In genomic region chr5:10400834-10401233, GRCh38 we compare ENCODE assay signal across 13 cellular contexts. TPM values are rescaled to one million over a fixed set of nuclear protein-coding genes. Genes with fewer than 3 reads are reported as not detected.
DNase-seq lines count a peak whose midpoint lies in the region; ATAC-seq and TF ChIP-seq lines count a peak whose summit lies in the region.
"Had no signal": no experiment of that assay in that cellular context is flagged by ENCODE, and none has a peak within 500 bp of the region (broad histone marks: within the 10 kb centered on the region; RNA-seq: fewer than 3 reads in every experiment).

No MANE protein-coding gene starts in this region.

- no peak for TF ChIP-seq EP300 in suprapubic skin (IDR thresholded peaks at IDR 0.05)

- H3K36me3 ChIP-seq in uterus (no peaks in the 10 kb centered on the region), suprapubic skin (peaks cover 67% of the 10 kb centered on the region)

- TF ChIP-seq POLR2A in uterus (IDR thresholded peaks at IDR 0.05) (no peak), suprapubic skin (IDR thresholded peaks at IDR 0.05) (no peak)

- H3K9me3 ChIP-seq in right cardiac atrium (ENCODE audit: control insufficient read depth, low read length) (peaks cover 2% of the 10 kb centered on the region), uterus (no peaks in the 10 kb centered on the region), suprapubic skin (no peaks in the 10 kb centered on the region)

- H3K27me3 ChIP-seq in right cardiac atrium (ENCODE audit: control insufficient read depth, insufficient read depth) (no peaks in the 10 kb centered on the region), uterus (no peaks in the 10 kb centered on the region), suprapubic skin (no peaks in the 10 kb centered on the region)

- H3K4me3 ChIP-seq in cardiac fibroblast (replicated peaks in 1 of 2; ENCODE audit: low read depth in 2 of 2, low read length in 2 of 2) (no peak overlapping the region), right cardiac atrium (ENCODE audit: low read length) (no peak overlapping the region), uterus (no peak overlapping the region), suprapubic skin (no peak overlapping the region)

- peak; percentile 58 for ATAC-seq in HG03095 (IDR thresholded peaks at IDR 0.05; ENCODE audit: unreplicated experiment)
- peak; percentile 55 to 64 for ATAC-seq in right cardiac atrium
- ATAC-seq in HG02938 (IDR thresholded peaks at IDR 0.05; ENCODE audit: unreplicated experiment): no peak

- 55% methylated on average over 4 of the region's 4 CpGs for WGBS in right cardiac atrium
- WGBS in suprapubic skin: 66% methylated on average over 4 of the region's 4 CpGs

- intact Hi-C loops in right cardiac atrium (cut with DNase I) (no loop called here), uterus (cut with DNase I; ENCODE audit: low total_unique reads) (no loop called here)

- H3K27ac ChIP-seq in right cardiac atrium (ENCODE audit: low read length) (no peak overlapping the region), uterus (peak overlapping the region; percentile 31 to 77), suprapubic skin (no peak overlapping the region)
- H3K27ac ChIP-seq: parathyroid adenoma had no signal

- DNase-seq in cardiac fibroblast (ENCODE audit: low read depth in 2 of 2): peak; percentile 79 to 88
- DNase-seq in right cardiac atrium: no peak
- DNase-seq in uterus: peak; percentile 27 to 28
- no peak for DNase-seq in activated CD4-positive, alpha-beta T cell treated with anti-CD3 and anti-CD28 coated beads for 1 hour
- DNase-seq in suprapubic skin (ENCODE audit: low spot score in 2 of 2): no peak
- DNase-seq: H9; NCI-H146; stimulated activated CD4-positive, alpha-beta T cell treated with anti-CD3 and anti-CD28 coated beads, Interleukin-4, amount 100 ng/mL, for 4 hours; stimulated activated naive CD8-positive, alpha-beta T cell treated with anti-CD3 and anti-CD28 coated beads, Interleukin-15, amount 100 ng/mL, for 72 hours had no signal

- H3K4me1 ChIP-seq in right cardiac atrium (ENCODE audit: control insufficient read depth, insufficient read depth, low read length) (no peaks in the 10 kb centered on the region), uterus (no peaks in the 10 kb centered on the region), suprapubic skin (no peaks in the 10 kb centered on the region)
- H3K4me1 ChIP-seq: parathyroid adenoma had no signal

- TF ChIP-seq CTCF in cardiac fibroblast (IDR thresholded peaks at IDR 0.05; ENCODE audit: low read depth, low read length) (no peak), uterus (IDR thresholded peaks at IDR 0.05) (no peak), suprapubic skin (IDR thresholded peaks at IDR 0.05) (no peak)

RNA-seq across cellular contexts. Expression of gene ROPN1L, which starts 40.8 kb away (rescaled TPM):
- total RNA-seq in right cardiac atrium: 1 to 10 TPM in 2 of 4 donors, under 1 TPM in 2; 0.78 to 1.5 (median 1.1) TPM
- polyA plus RNA-seq in right cardiac atrium: 0.93 TPM
- total RNA-seq in uterus: 1 to 10 TPM in 1 of 4 donors, not detected in 3; 6.3 TPM
- under 1 TPM in 1 of 4 donors, not detected in 3; 0.81 TPM for total RNA-seq in suprapubic skin
- total RNA-seq: HT1080 had no signal

RNA-seq across cellular contexts. Expression of gene MARCHF6, which starts 47.3 kb away (rescaled TPM):
- total RNA-seq in right cardiac atrium (100 to 1,000 TPM; 168 to 186 (median 183) TPM), uterus (100 to 1,000 TPM in 3 of 4 donors, 10 to 100 TPM in 1; 62.1 to 234 (median 178) TPM), suprapubic skin (100 to 1,000 TPM in 3 of 4 donors, 10 to 100 TPM in 1; 89.7 to 273 (median 143) TPM)
- 75.7 TPM for polyA plus RNA-seq in right cardiac atrium

Comparison
In these comparisons a context has a peak if more than half of its experiments do, and no peak if none do; other contexts are left out.
1. DNase-seq: peak in cardiac fibroblast (2 of 2) and uterus (2 of 2); none in right cardiac atrium (0 of 3), activated CD4-positive, alpha-beta T cell treated with anti-CD3 and anti-CD28 coated beads for 1 hour (single experiment) and suprapubic skin (0 of 2).
2. H3K27ac ChIP-seq: peak in uterus (2 of 2); none in right cardiac atrium (single experiment) and suprapubic skin (single experiment).